Comparison of ENCODE assay signal across 15 cellular contexts in the genomic region with DNA sequence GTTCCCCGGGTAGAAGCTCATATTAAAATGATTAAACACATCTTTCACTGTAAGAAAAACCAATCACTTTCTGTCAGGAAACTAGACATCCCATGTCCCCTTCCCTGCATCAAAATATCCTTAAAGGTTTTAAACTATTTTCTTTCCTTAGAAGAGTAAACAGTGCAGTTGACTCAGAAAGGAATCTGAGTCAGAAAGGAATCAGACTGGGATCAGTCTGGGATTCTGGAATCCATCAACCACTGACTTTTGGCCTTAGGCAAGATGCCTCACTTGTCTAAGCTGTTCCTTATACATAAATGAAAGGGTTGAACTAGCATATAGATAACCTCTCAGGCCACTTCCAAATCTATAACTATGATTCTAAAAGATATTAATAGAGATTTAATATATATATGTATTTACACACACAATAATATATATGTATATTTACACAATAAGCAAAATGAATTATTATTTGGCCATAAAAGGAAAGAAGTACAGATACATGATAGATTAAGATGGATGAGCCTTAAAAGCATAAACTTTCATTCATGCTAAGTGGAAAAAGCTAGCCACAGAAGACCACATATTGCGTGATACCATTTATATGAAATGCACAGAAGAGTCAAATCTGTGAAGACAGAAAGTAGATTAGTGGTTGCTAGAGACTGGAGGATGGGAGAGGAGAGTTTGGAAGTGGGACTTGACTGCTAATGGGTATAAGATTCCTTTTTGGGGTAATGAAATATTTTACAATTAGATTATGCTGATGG.
DNase-seq lines count a peak whose midpoint lies in the region; FAIRE-seq and TF ChIP-seq lines count a peak whose summit lies in the region.
"Had no signal": no experiment of that assay in that cellular context is flagged by ENCODE, and none has a peak within 500 bp of the region (broad histone marks: within the 10 kb centered on the region; RNA-seq: fewer than 3 reads in every experiment).

No MANE protein-coding gene starts in this region.

- H3K27me3 ChIP-seq in osteoblast (ENCODE audit: insufficient read depth, low read length) (no peaks in the 10 kb centered on the region), vagina (no peaks in the 10 kb centered on the region), ascending aorta (no peaks in the 10 kb centered on the region)
- H3K27me3 ChIP-seq: transverse colon had no signal

- DNase-seq in EL (peak; percentile 83), RCC 7860 (ENCODE audit: low spot score) (no peak), epithelial cell of prostate (ENCODE audit: low read depth, low spot score) (peak; percentile 16), osteoblast (ENCODE audit: insufficient read length, low spot score, missing footprints) (peak; percentile 82), vagina (ENCODE audit: extremely low spot score in 2 of 2) (no peak), D721Med (ENCODE audit: insufficient read length, low spot score) (no peak), NOMO-1 (lab: John Stamatoyannopoulos, UW; ENCODE audit: unreplicated experiment in 2 of 2) (no peak), ascending aorta (ENCODE audit: low spot score in 2 of 2) (no peak)
- DNase-seq: activated T-cell treated with anti-CD3 and anti-CD28 coated beads, Interleukin-2, amount 50 U/mL, for 72 hours; DMS 273 treated with DMSO at 0.1 percent for 48 hours; KG1; mesendoderm; RPMI8226; transverse colon; WERI-Rb-1 had no signal

- H3K9me3 ChIP-seq in osteoblast (ENCODE audit: low read depth, low read length) (no peaks in the 10 kb centered on the region), vagina (no peaks in the 10 kb centered on the region), ascending aorta (peaks cover 0 to 6% of the 10 kb centered on the region in 2 donors)
- H3K9me3 ChIP-seq: transverse colon had no signal

- H3K27ac ChIP-seq in epithelial cell of prostate (no peak overlapping the region), osteoblast (ENCODE audit: low read depth, low read length) (no peak overlapping the region), vagina (no peak overlapping the region), ascending aorta (peak overlapping the region in 1 of 2 donors; percentile 58)
- H3K27ac ChIP-seq: WERI-Rb-1 had no signal

- no peak for TF ChIP-seq POLR2A in vagina (IDR thresholded peaks at IDR 0.05)

- TF ChIP-seq CTCF in osteoblast (IDR thresholded peaks at IDR 0.05; ENCODE audit: extremely low read depth, low read depth, low read length) (no peak), vagina (IDR thresholded peaks at IDR 0.05) (no peak), D721Med (IDR thresholded peaks at IDR 0.05; ENCODE audit: insufficient read depth, missing control alignments) (no peak), ascending aorta (IDR thresholded peaks at IDR 0.05) (no peak)

- H3K79me2 ChIP-seq in osteoblast (ENCODE audit: insufficient read depth, low read length): no peaks in the 10 kb centered on the region

- no peak overlapping the region for H3K4me3 ChIP-seq in osteoblast (ENCODE audit: insufficient read depth, low read length)
- no peak overlapping the region for H3K4me3 ChIP-seq in vagina
- no peak overlapping the region for H3K4me3 ChIP-seq in ascending aorta
- H3K4me3 ChIP-seq: transverse colon had no signal

- intact Hi-C loops in vagina (cut with DNase I): no loop called here
- intact Hi-C loops in ascending aorta (cut with DNase I): loop anchor here (5.0 to 10.0 kb wide), 2 partner anchors 160 to 213 kb away; partner anchors contain the start of gene SCAF11

- no peaks in the 10 kb centered on the region for H3K36me3 ChIP-seq in osteoblast (ENCODE audit: insufficient read depth, low read length)
- H3K36me3 ChIP-seq in vagina: no peaks in the 10 kb centered on the region
- no peaks in the 10 kb centered on the region for H3K36me3 ChIP-seq in ascending aorta
- H3K36me3 ChIP-seq: transverse colon, WERI-Rb-1 had no signal

- H4K20me1 ChIP-seq in osteoblast (ENCODE audit: insufficient read depth, low read length): no peaks in the 10 kb centered on the region

- H3K4me1 ChIP-seq in osteoblast (ENCODE audit: insufficient read depth, low read length): peaks cover 3% of the 10 kb centered on the region
- H3K4me1 ChIP-seq in vagina: peaks cover 28% of the 10 kb centered on the region
- H3K4me1 ChIP-seq in ascending aorta: peaks cover 3 to 8% of the 10 kb centered on the region in 2 donors

- FAIRE-seq in RCC 7860 (lab: Jason Lieb, UNC) (peak; percentile 71), D721Med (lab: Jason Lieb, UNC) (no peak)

- H3K4me2 ChIP-seq in osteoblast (ENCODE audit: insufficient read depth, low read length): peak overlapping the region; percentile 27

- H2AFZ ChIP-seq in osteoblast (ENCODE audit: low read length): no peak overlapping the region

Comparison
In these comparisons a context has a peak if more than half of its experiments do, and no peak if none do; other contexts are left out.
1. DNase-seq: peak in EL (single experiment), epithelial cell of prostate (single experiment) and osteoblast (single experiment); none in RCC 7860 (single experiment), vagina (0 of 2), D721Med (single experiment), NOMO-1 (0 of 2) and ascending aorta (0 of 2).